8 cellular contexts compared by ENCODE assay signal in genomic region chr12:103495158-103495782, GRCh38. TPM values are rescaled to one million over a fixed set of nuclear protein-coding genes. Genes with fewer than 3 reads are reported as not detected.
DNase-seq lines count a peak whose midpoint lies in the region; ATAC-seq, FAIRE-seq and TF ChIP-seq lines count a peak whose summit lies in the region.

No MANE protein-coding gene starts in this region.

- peak overlapping the region; percentile 80 for H3K4me2 ChIP-seq in OCI-LY3 (ENCODE audit: low read length)

- H3K9ac ChIP-seq in OCI-LY3 (ENCODE audit: low read length) (peak overlapping the region; percentile 92), iPS-18a (ENCODE audit: low read length) (no peak overlapping the region)

- TF ChIP-seq CTCF in OCI-LY3 (IDR thresholded peaks at IDR 0.05; ENCODE audit: low read depth, low read length): no peak

- ATAC-seq in HG03196 (IDR thresholded peaks at IDR 0.05; ENCODE audit: unreplicated experiment) (peak; percentile 66), HG03457 (IDR thresholded peaks at IDR 0.05; ENCODE audit: unreplicated experiment) (no peak)

- H2AFZ ChIP-seq in OCI-LY3 (ENCODE audit: low read depth, low read length): no peak overlapping the region

- H3K4me3 ChIP-seq in OCI-LY3 (ENCODE audit: low read length): peak overlapping the region; percentile 76
- H3K4me3 ChIP-seq in iPS-18a (ENCODE audit: low read length): peak overlapping the region; percentile 72

- H3K9me3 ChIP-seq in OCI-LY3 (ENCODE audit: insufficient read depth, low read length) (peaks cover 20% of the 10 kb centered on the region; the same call in 1 of the 2 replicates), iPS-18a (ENCODE audit: control insufficient read depth, low read depth, low read length) (no peaks in the 10 kb centered on the region)

- H3K79me2 ChIP-seq in OCI-LY3 (ENCODE audit: low read length): no peaks in the 10 kb centered on the region

- no peaks in the 10 kb centered on the region for H4K20me1 ChIP-seq in OCI-LY3 (ENCODE audit: insufficient read depth, low read length)

- DNase-seq in GM19239 (ENCODE audit: insufficient read length, low spot score) (peak; percentile 49), ureter (ENCODE audit: low spot score) (no peak)
- peak; percentile 57 for DNase-seq in activated naive CD4-positive, alpha-beta T cell treated with anti-CD3 and anti-CD28 coated beads, Interleukin-2, amount 50 U/mL, for 16 hours
- DNase-seq in stimulated activated CD4-positive, alpha-beta T cell treated with anti-CD3 and anti-CD28 coated beads, TNF-alpha, amount 100 ng/mL, for 24 hours (ENCODE audit: low read depth in 3 of 3): peak in 2 of 3 experiments; percentile 18 to 47

- H3K27me3 ChIP-seq in OCI-LY3 (ENCODE audit: low read depth, low read length): no peaks in the 10 kb centered on the region
- H3K27me3 ChIP-seq in iPS-18a (ENCODE audit: control insufficient read depth, insufficient read depth, low read length): peaks cover 13% of the 10 kb centered on the region

- H3K27ac ChIP-seq in OCI-LY3 (ENCODE audit: low read length) (peak overlapping the region; percentile 97), iPS-18a (ENCODE audit: low read length) (no peak overlapping the region)

- H3K4me1 ChIP-seq in OCI-LY3 (ENCODE audit: low read length): peaks cover 61% of the 10 kb centered on the region
- H3K4me1 ChIP-seq in iPS-18a (ENCODE audit: control insufficient read depth, low read depth, low read length): peaks cover 19% of the 10 kb centered on the region

- H3K36me3 ChIP-seq in OCI-LY3 (replicated peaks; ENCODE audit: low read depth, low read length) (peaks cover 19% of the 10 kb centered on the region), iPS-18a (ENCODE audit: control insufficient read depth, low read depth, low read length) (no peaks in the 10 kb centered on the region)

- FAIRE-seq in GM19239 (lab: Jason Lieb, UNC): peak; percentile 62

RNA-seq across cellular contexts. Expression of gene C12orf42, which starts 0.5 kb away (rescaled TPM):
- not detected for total RNA-seq in ureter
